In genomic region chr13:66301482-66301881, GRCh38 we compare ENCODE assay signal across 23 cellular contexts.
DNase-seq lines count a peak whose midpoint lies in the region; ATAC-seq, FAIRE-seq and TF ChIP-seq lines count a peak whose summit lies in the region.
"Had no signal": no experiment of that assay in that cellular context is flagged by ENCODE, and none has a peak within 500 bp of the region (broad histone marks: within the 10 kb centered on the region; RNA-seq: fewer than 3 reads in every experiment).

No MANE protein-coding gene starts in this region.

- TF ChIP-seq CTCF in LNCaP clone FGC (IDR thresholded peaks at IDR 0.05; ENCODE audit: control insufficient read depth, extremely low read depth, insufficient read depth) (no peak), RWPE1 (conservative IDR thresholded peaks at IDR 0.05; ENCODE audit: low read depth) (no peak)

- DNase-seq in DMS53 (lab: John Stamatoyannopoulos, UW) (peak; percentile 9), DMS53 treated with DMSO at 0.1 percent for 48 hours (lab: John Stamatoyannopoulos, UW; ENCODE audit: unreplicated experiment) (no peak), LNCaP clone FGC (ENCODE audit: low read depth) (peak; percentile 51), RWPE1 (ENCODE audit: low spot score) (no peak)
- DNase-seq: 8988T; ACHN; AML-193; BE2C; CD4-positive, alpha-beta T cell; CD8-positive, alpha-beta memory T cell; DMS 273 treated with DMSO at 0.1 percent for 48 hours; DND-41; GM23248; H7; HCEC 1CT had no signal

- POLR2A ChIA-PET in RWPE1 (lab: Yijun Ruan, JAX; ENCODE audit: low non-redundant PET): no interaction called here

- no peak for ATAC-seq in HG02678 (IDR thresholded peaks at IDR 0.05; ENCODE audit: unreplicated experiment)
- ATAC-seq in GM21717 (IDR thresholded peaks at IDR 0.05; ENCODE audit: unreplicated experiment): no peak
- ATAC-seq: A549 had no signal

- CTCF ChIA-PET in RWPE1 (lab: Yijun Ruan, JAX): interaction anchor here (0.7 kb wide), 1 partner anchor 890 kb away, joined by 3 read pairs; no protein-coding TSS in a partner anchor

- FAIRE-seq in colon (lab: Jason Lieb, UNC): peak; percentile 33
- FAIRE-seq: A549, D721Med, G401.6, GM12892 had no signal

- no peak overlapping the region for H3K4me3 ChIP-seq in LNCaP clone FGC (ENCODE audit: low read depth, low read length)
- H3K4me3 ChIP-seq: A549; BLaER1 treated with 17β-estradiol and CSF1 and Interleukin-3, amounts not matched to agents 10 nM and 100 nM; GM23248 had no signal

- no peak overlapping the region for H3K27ac ChIP-seq in RWPE1
- H3K27ac ChIP-seq: A549; BLaER1 treated with 17β-estradiol and CSF1 and Interleukin-3, amounts not matched to agents 10 nM and 100 nM; GM23248 had no signal

Comparison
In these comparisons a context has a peak if more than half of its experiments do, and no peak if none do; other contexts are left out.
1. DNase-seq: peak in DMS53 (single experiment) and LNCaP clone FGC (single experiment); none in DMS53 treated with DMSO at 0.1 percent for 48 hours (single experiment) and RWPE1 (single experiment).